15 cellular contexts compared by ENCODE assay signal in the genomic region with DNA sequence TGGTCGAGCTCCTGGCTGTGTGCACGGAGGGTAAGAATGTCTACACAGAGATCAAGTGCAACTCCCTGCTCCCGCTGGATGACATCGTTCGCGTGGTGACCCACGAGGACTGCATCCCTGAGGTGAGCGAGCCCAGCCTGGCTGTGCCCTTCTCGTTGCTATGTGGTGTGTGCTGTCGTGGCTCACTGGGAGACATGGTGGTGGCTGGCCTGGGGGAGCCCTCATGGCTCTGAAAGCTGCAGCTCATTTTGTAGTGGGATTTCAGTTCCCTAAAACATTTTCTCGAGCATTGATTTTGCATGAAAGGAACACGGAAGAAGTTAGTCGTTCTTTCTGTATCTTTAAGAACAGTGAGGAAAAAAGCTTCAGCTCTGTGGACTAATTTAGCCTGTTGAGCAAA.
DNase-seq lines count a peak whose midpoint lies in the region; ATAC-seq, FAIRE-seq and TF ChIP-seq lines count a peak whose summit lies in the region.
"Had no signal": no experiment of that assay in that cellular context is flagged by ENCODE, and none has a peak within 500 bp of the region (broad histone marks: within the 10 kb centered on the region; RNA-seq: fewer than 3 reads in every experiment).

No MANE protein-coding gene starts in this region.

- H3K4me1 Mint-ChIP-seq in stimulated activated naive CD8-positive, alpha-beta T cell treated with anti-CD3 and anti-CD28 coated beads, Interleukin-15, amount 100 ng/mL, for 72 hours, result no peaks in the 10 kb centered on the region
- H3K4me1 Mint-ChIP-seq: brain had no signal

- ATAC-seq in GM19463 (IDR thresholded peaks at IDR 0.05; ENCODE audit: unreplicated experiment) (peak; percentile 93), HG02884 (IDR thresholded peaks at IDR 0.05; ENCODE audit: unreplicated experiment) (peak; percentile 95), HG03565 (IDR thresholded peaks at IDR 0.05; ENCODE audit: unreplicated experiment) (peak; percentile 87)
- no peak for ATAC-seq in stimulated activated naive CD8-positive, alpha-beta T cell treated with anti-CD3 and anti-CD28 coated beads, Interleukin-15, amount 100 ng/mL, for 72 hours
- ATAC-seq: left ventricle myocardium superior had no signal

- no peaks in the 10 kb centered on the region for H3K36me3 ChIP-seq in brain microvascular endothelial cell (replicated peaks)

- peaks cover 0 to under 1% of the 10 kb centered on the region in 2 donors for H3K9me3 Mint-ChIP-seq in stimulated activated naive CD8-positive, alpha-beta T cell treated with anti-CD3 and anti-CD28 coated beads, Interleukin-15, amount 100 ng/mL, for 72 hours

- no peaks in the 10 kb centered on the region for H3K27me3 ChIP-seq in brain microvascular endothelial cell (replicated peaks)
- H3K27me3 ChIP-seq: stomach had no signal

- no peak overlapping the region for H3K4me3 Mint-ChIP-seq in stimulated activated naive CD8-positive, alpha-beta T cell treated with anti-CD3 and anti-CD28 coated beads, Interleukin-15, amount 100 ng/mL, for 72 hours
- H3K4me3 Mint-ChIP-seq: brain had no signal

- no peaks in the 10 kb centered on the region for H3K27me3 Mint-ChIP-seq in stimulated activated naive CD8-positive, alpha-beta T cell treated with anti-CD3 and anti-CD28 coated beads, Interleukin-15, amount 100 ng/mL, for 72 hours

- no peak for TF ChIP-seq CTCF in brain microvascular endothelial cell (IDR thresholded peaks at IDR 0.05; ENCODE audit: low read depth, low read length, missing control alignments)

- DNase-seq in GM12891 (ENCODE audit: insufficient read length, low spot score), result peak; percentile 22
- DNase-seq in NCI-H146 (lab: John Stamatoyannopoulos, UW), result no peak
- DNase-seq in brain microvascular endothelial cell, result no peak
- DNase-seq in stimulated activated naive CD8-positive, alpha-beta T cell treated with anti-CD3 and anti-CD28 coated beads, Interleukin-15, amount 100 ng/mL, for 72 hours, result no peak
- DNase-seq in epidermal melanocyte (ENCODE audit: insufficient read length, low spot score), result no peak
- DNase-seq: activated T-cell treated with anti-CD3 and anti-CD28 coated beads, Interleukin-2, amount 50 U/mL, for 1 hour; GOT3; head of caudate nucleus; IMR-90; left ventricle myocardium superior; stomach had no signal

- in situ Hi-C loops in brain microvascular endothelial cell (cut with HindIII; ENCODE audit: low pct_ligation_motif_present, low sequenced_read_pairs), result no loop called here

- no peak for TF ChIP-seq POLR2A in GM12891 (IDR thresholded peaks at IDR 0.05; ENCODE audit: low read depth, low read length)

- H3K4me3 ChIP-seq in brain microvascular endothelial cell (ENCODE audit: low read depth, low read length), result no peak overlapping the region
- H3K4me3 ChIP-seq: stomach had no signal

- FAIRE-seq in GM12891 (lab: Jason Lieb, UNC), result peak; percentile 54

- no peak overlapping the region for H3K27ac Mint-ChIP-seq in stimulated activated naive CD8-positive, alpha-beta T cell treated with anti-CD3 and anti-CD28 coated beads, Interleukin-15, amount 100 ng/mL, for 72 hours
- H3K27ac Mint-ChIP-seq: brain had no signal

- no peak overlapping the region for H3K27ac ChIP-seq in brain microvascular endothelial cell
- H3K27ac ChIP-seq: stomach had no signal

TF ChIP-seq in GM12891, 5 proteins besides CTCF, POLR2A, EP300 and RAD21:
- TF ChIP-seq POU2F2 (IDR thresholded peaks at IDR 0.05; ENCODE audit: low read depth, low read length) (no peak), SPI1 (IDR thresholded peaks at IDR 0.05; ENCODE audit: low read depth, low read length) (peak; percentile 93), TAF1 (IDR thresholded peaks at IDR 0.05; ENCODE audit: low read depth, low read length) (no peak), POLR2AphosphoS5 (IDR thresholded peaks at IDR 0.05; ENCODE audit: low read depth, low read length) (no peak)
